ENCODE assay signal across 10 cellular contexts in the genomic region with DNA sequence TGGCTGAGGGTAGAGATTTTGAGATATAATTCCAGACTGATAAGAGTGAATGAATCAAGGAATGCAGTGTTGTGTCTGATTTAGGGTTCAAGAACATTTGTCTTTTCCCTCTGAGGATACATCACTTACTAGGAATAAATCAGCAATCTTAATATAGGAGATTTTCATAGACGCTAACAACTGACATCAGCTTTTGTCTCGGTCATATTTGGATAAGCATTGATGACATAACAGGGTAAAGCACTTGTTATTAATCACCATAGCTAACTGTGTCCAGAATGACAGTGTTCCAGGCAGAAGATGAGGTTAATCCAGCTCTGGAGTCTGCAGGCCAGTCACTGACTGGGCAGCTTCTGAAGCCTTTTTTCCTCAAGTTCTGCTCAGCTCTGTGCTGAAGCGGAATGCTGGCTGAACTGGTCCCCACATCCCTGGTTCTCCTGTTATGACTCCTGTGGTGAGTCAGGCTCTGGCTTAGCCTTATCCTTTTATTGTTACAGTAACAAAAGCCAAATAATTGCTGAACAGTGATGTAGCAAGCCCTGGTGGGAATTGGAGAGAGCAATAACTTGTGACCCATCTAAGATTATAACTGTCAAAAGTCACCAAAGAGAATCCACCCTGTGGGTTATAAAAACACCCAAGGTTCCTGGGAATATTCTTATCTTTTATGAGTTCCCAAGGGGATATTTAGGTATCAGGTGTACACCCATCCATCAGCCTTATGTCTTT. TPM values are rescaled to one million over a fixed set of nuclear protein-coding genes. Genes with fewer than 3 reads are reported as not detected.
DNase-seq lines count a peak whose midpoint lies in the region; ATAC-seq, FAIRE-seq and TF ChIP-seq lines count a peak whose summit lies in the region.
"Had no signal": no experiment of that assay in that cellular context is flagged by ENCODE, and none has a peak within 500 bp of the region (broad histone marks: within the 10 kb centered on the region; RNA-seq: fewer than 3 reads in every experiment).

No MANE protein-coding gene starts in this region.

- FAIRE-seq in keratinocyte (lab: Jason Lieb, UNC) = peak; percentile 89

- H3K9me3 ChIP-seq in CD8-positive, alpha-beta T cell (ENCODE audit: low read length) = no peaks in the 10 kb centered on the region
- no peaks in the 10 kb centered on the region for H3K9me3 ChIP-seq in ascending aorta
- H3K9me3 ChIP-seq in keratinocyte (ENCODE audit: control insufficient read depth, low read depth, low read length) = no peaks in the 10 kb centered on the region

- H3K79me2 ChIP-seq in keratinocyte (ENCODE audit: control insufficient read depth, insufficient read depth, low read length) = peaks cover 8% of the 10 kb centered on the region

- ATAC-seq in CD8-positive, alpha-beta T cell = no peak
- ATAC-seq in HG03135 (IDR thresholded peaks at IDR 0.05; ENCODE audit: unreplicated experiment) = peak; percentile 25
- ATAC-seq in stimulated activated naive CD8-positive, alpha-beta T cell treated with anti-CD3 and anti-CD28 coated beads, Interleukin-15, Interleukin-2, amounts not matched to agents 100 U/mL and 50 U/mL, for 24 hours = peak; percentile 11
- no peak for ATAC-seq in GM21423 (IDR thresholded peaks at IDR 0.05; ENCODE audit: unreplicated experiment)
- no peak for ATAC-seq in GM21515 (IDR thresholded peaks at IDR 0.05; ENCODE audit: unreplicated experiment)

- no peak overlapping the region for H3K27ac ChIP-seq in CD8-positive, alpha-beta T cell (ENCODE audit: low read depth, low read length)
- peak overlapping the region; percentile 77 to 94 for H3K27ac ChIP-seq in ascending aorta
- peak overlapping the region; percentile 54 for H3K27ac ChIP-seq in keratinocyte (ENCODE audit: control insufficient read depth, insufficient read depth, low read length)

- H3K4me2 ChIP-seq in keratinocyte (ENCODE audit: control insufficient read depth, extremely low read depth, insufficient read depth, low read depth, low read length) = peak overlapping the region; percentile 19

- peaks cover 36% of the 10 kb centered on the region for H3K4me1 Mint-ChIP-seq in CD8-positive, alpha-beta T cell (ENCODE audit: low read depth)

- TF ChIP-seq CTCF in CD8-positive, alpha-beta T cell (IDR thresholded peaks at IDR 0.05) = no peak
- peak in 1 of 3 experiments; percentile 4 for TF ChIP-seq CTCF in ascending aorta (IDR thresholded peaks at IDR 0.05)
- no peak for TF ChIP-seq CTCF in keratinocyte (optimal IDR thresholded peaks at IDR 0.05 in 1 of 3, IDR thresholded peaks at IDR 0.05 in 1 of 3, conservative IDR thresholded peaks at IDR 0.05 in 1 of 3; ENCODE audit: extremely low read depth in 1 of 3, insufficient read depth in 2 of 3, low read length in 3 of 3)

- H3K36me3 Mint-ChIP-seq in CD8-positive, alpha-beta T cell = no peaks in the 10 kb centered on the region
- H3K36me3 Mint-ChIP-seq: IgD-negative memory B cell had no signal

- no peaks in the 10 kb centered on the region for H3K9me1 ChIP-seq in keratinocyte (ENCODE audit: control insufficient read depth, extremely low read depth, insufficient read depth, low read length)

- H3K27me3 Mint-ChIP-seq in CD8-positive, alpha-beta T cell (ENCODE audit: low read depth) = no peaks in the 10 kb centered on the region

- intact Hi-C loops in CD8-positive, alpha-beta T cell (cut with DNase I, micrococcal nuclease) = loop anchor here in 1 of 2 experiments (2.0 kb wide), 1 partner anchor 42 kb away; a partner anchor contains a TSS
- intact Hi-C loops in ascending aorta (cut with DNase I) = loop anchor here (2.0 kb wide), 1 partner anchor 42 kb away; a partner anchor contains a TSS

- dilution Hi-C loops in keratinocyte (cut with MboI; ENCODE audit: extremely low pct_ligation_motif_present, low sequenced_read_pairs) = no loop called here

- peaks cover 28% of the 10 kb centered on the region for H3K4me1 ChIP-seq in CD8-positive, alpha-beta T cell (ENCODE audit: insufficient read depth, low read length)
- H3K4me1 ChIP-seq in ascending aorta (peaks cover 5 to 40% of the 10 kb centered on the region in 2 donors), keratinocyte (ENCODE audit: control insufficient read depth, extremely low read depth, insufficient read depth, low read length) (peaks cover 36% of the 10 kb centered on the region)

- no peaks in the 10 kb centered on the region for H3K27me3 ChIP-seq in CD8-positive, alpha-beta T cell (ENCODE audit: insufficient read depth, low read length)
- no peaks in the 10 kb centered on the region for H3K27me3 ChIP-seq in ascending aorta
- no peaks in the 10 kb centered on the region for H3K27me3 ChIP-seq in keratinocyte (ENCODE audit: control insufficient read depth, extremely low read depth, insufficient read depth, low read length)

- CTCF ChIA-PET in CD8-positive, alpha-beta T cell (lab: Charles Lee) = interaction anchor here (2.2 kb wide), 1 partner anchor 40 kb away, joined by 8 read pairs; no protein-coding TSS in a partner anchor

- POLR2A ChIA-PET in CD8-positive, alpha-beta T cell (lab: Charles Lee) = interaction anchor here (1.3 kb wide), 1 partner anchor 31 kb away, joined by 5 read pairs; no protein-coding TSS in a partner anchor

- H2AFZ ChIP-seq in keratinocyte (ENCODE audit: control insufficient read depth, low read length) = no peak overlapping the region

- no peak for DNase-seq in CD8-positive, alpha-beta T cell
- DNase-seq in ascending aorta (ENCODE audit: low spot score in 2 of 2) (peak; percentile 73 to 94), keratinocyte (ENCODE audit: low read depth, low spot score) (no peak), NOMO-1 (lab: John Stamatoyannopoulos, UW; ENCODE audit: unreplicated experiment in 2 of 2) (no peak)
- DNase-seq in stimulated activated naive CD8-positive, alpha-beta T cell treated with anti-CD3 and anti-CD28 coated beads, Interleukin-15, Interleukin-2, amounts not matched to agents 100 U/mL and 50 U/mL, for 24 hours = peak; percentile 13

- H3K9me3 Mint-ChIP-seq in CD8-positive, alpha-beta T cell = no peaks in the 10 kb centered on the region
- H3K9me3 Mint-ChIP-seq: neural crest cell had no signal

- peak overlapping the region; percentile 70 for H3K27ac Mint-ChIP-seq in CD8-positive, alpha-beta T cell

- H3K36me3 ChIP-seq in CD8-positive, alpha-beta T cell (ENCODE audit: insufficient read depth, low read length) = no peaks in the 10 kb centered on the region
- H3K36me3 ChIP-seq in ascending aorta (no peaks in the 10 kb centered on the region), keratinocyte (ENCODE audit: control insufficient read depth in 2 of 2, extremely low read depth in 1 of 2, insufficient read depth in 2 of 2, low read length in 2 of 2) (no peaks in the 10 kb centered on the region)

- no peaks in the 10 kb centered on the region for H4K20me1 ChIP-seq in keratinocyte (ENCODE audit: control insufficient read depth, extremely low read depth, insufficient read depth, low read length)

- no peak overlapping the region for H3K4me3 ChIP-seq in CD8-positive, alpha-beta T cell (ENCODE audit: low read depth, low read length)
- H3K4me3 ChIP-seq in ascending aorta (peak overlapping the region in 1 of 2 donors; percentile 39), keratinocyte (ENCODE audit: control insufficient read depth in 2 of 3, extremely low read depth in 1 of 3, insufficient read depth in 2 of 3, low read depth in 1 of 3, low read length in 3 of 3) (no peak overlapping the region)

- H3K9ac ChIP-seq in keratinocyte (ENCODE audit: control insufficient read depth, extremely low read depth, insufficient read depth, low read length) = no peak overlapping the region

- H3K4me3 Mint-ChIP-seq in CD8-positive, alpha-beta T cell = peak overlapping the region; percentile 73
- H3K4me3 Mint-ChIP-seq: neural crest cell had no signal

RNA-seq across cellular contexts. Expression of a gene that starts 41.8 kb away (rescaled TPM):
- total RNA-seq in CD8-positive, alpha-beta T cell = 1 to 10 TPM; 8.1 to 8.9 TPM
- 44.1 TPM for total RNA-seq in ascending aorta
- 5.4 to 11.4 TPM (median 6.2 TPM) in 3 replicates for polyA plus RNA-seq in keratinocyte
- polyA plus RNA-seq in keratinocyte (2011; ENCODE audit: low read depth) = 21.4 TPM
- polyA plus RNA-seq in keratinocyte (2011; cell fraction: cytosol; rRNA removed) = 3.8 and 5.9 TPM in 2 replicates
- 8.1 and 10.6 TPM in 2 replicates for polyA plus RNA-seq in keratinocyte (2011; cell fraction: nucleus; rRNA removed)
- polyA plus RNA-seq in keratinocyte (2012; ENCODE audit: low replicate concordance) = 4.5 and 15.3 TPM in 2 replicates
- 7.2 to 29.5 TPM (median 20.9 TPM) in 3 replicates for polyA minus RNA-seq in keratinocyte
- 5.8 TPM for polyA minus RNA-seq in keratinocyte (2011; cell fraction: cytosol; rRNA and poly(A)+ RNA removed)
- 16.1 and 34.9 TPM in 2 replicates for polyA minus RNA-seq in keratinocyte (2011; cell fraction: nucleus; rRNA and poly(A)+ RNA removed)

Comparison
In these comparisons a context has a peak if more than half of its experiments do, and no peak if none do; other contexts are left out.
1. ATAC-seq: peak in HG03135 (single experiment) and stimulated activated naive CD8-positive, alpha-beta T cell treated with anti-CD3 and anti-CD28 coated beads, Interleukin-15, Interleukin-2, amounts not matched to agents 100 U/mL and 50 U/mL, for 24 hours (single experiment); none in CD8-positive, alpha-beta T cell (single experiment), GM21423 (single experiment) and GM21515 (single experiment).
2. DNase-seq: peak in ascending aorta (2 of 2) and stimulated activated naive CD8-positive, alpha-beta T cell treated with anti-CD3 and anti-CD28 coated beads, Interleukin-15, Interleukin-2, amounts not matched to agents 100 U/mL and 50 U/mL, for 24 hours (single experiment); none in CD8-positive, alpha-beta T cell (0 of 7), keratinocyte (single experiment) and NOMO-1 (0 of 2).